Comparison of ENCODE assay signal across 22 cellular contexts in the genomic region with DNA sequence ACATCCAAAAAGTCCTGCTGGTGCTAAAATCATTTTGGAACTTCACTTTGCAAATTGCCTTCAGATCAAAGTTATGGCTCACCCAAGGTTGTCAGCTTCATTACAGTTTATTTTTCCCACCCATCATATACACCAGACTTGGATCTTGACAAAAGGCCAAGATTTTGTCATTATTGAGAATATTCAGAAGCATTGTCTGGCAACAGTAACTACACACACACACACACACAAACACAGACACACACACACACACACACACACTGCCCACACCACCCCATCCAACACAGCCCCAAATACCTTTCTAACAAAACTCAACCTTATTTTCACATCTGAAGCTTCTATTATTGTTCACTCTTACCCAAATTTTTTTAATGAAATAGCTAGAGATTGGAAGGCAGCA.
"Had no signal": no experiment of that assay in that cellular context is flagged by ENCODE, and none has a peak within 500 bp of the region (broad histone marks: within the 10 kb centered on the region; RNA-seq: fewer than 3 reads in every experiment).

No MANE protein-coding gene starts in this region.

- H3K27ac ChIP-seq: gastrocnemius medialis, hepatocyte, neutrophil, psoas muscle, sigmoid colon, skin epidermis, testis, tibial nerve, upper lobe of right lung, vagina had no signal

- H3K27me3 Mint-ChIP-seq: stimulated activated naive B cell treated with anti-CD40 and anti-IgM and Interleukin-4, amounts not matched to agents 10 μg/mL and 1 μg/mL and 100 μg/mL, for 72 hours; stimulated activated naive CD8-positive, alpha-beta T cell treated with anti-CD3 and anti-CD28 coated beads, Interleukin-15, amount 100 ng/mL, for 72 hours had no signal

- H3K36me3 Mint-ChIP-seq: stimulated activated naive B cell treated with anti-CD40 and anti-IgM and Interleukin-4, amounts not matched to agents 10 μg/mL and 1 μg/mL and 100 μg/mL, for 72 hours had no signal

- H3K4me1 Mint-ChIP-seq: naive thymus-derived CD4-positive, alpha-beta T cell; stimulated activated naive B cell treated with anti-CD40 and anti-IgM and Interleukin-4, amounts not matched to agents 10 μg/mL and 1 μg/mL and 100 μg/mL, for 72 hours; stimulated activated naive CD8-positive, alpha-beta T cell treated with anti-CD3 and anti-CD28 coated beads, Interleukin-15, amount 100 ng/mL, for 72 hours had no signal

- H3K9me3 ChIP-seq: gastrocnemius medialis, neutrophil, psoas muscle, sigmoid colon, testis, tibial nerve, upper lobe of right lung, vagina had no signal

- H3K4me3 ChIP-seq: gastrocnemius medialis, hepatocyte, psoas muscle, sigmoid colon, skin epidermis, testis, tibial nerve, upper lobe of right lung, vagina had no signal

- DNase-seq: dermis blood vessel endothelial cell; endodermal cell; gastrocnemius medialis; glutamatergic neuron; kidney; left cardiac atrium; mesendoderm; naive thymus-derived CD4-positive, alpha-beta T cell; psoas muscle; retina; sigmoid colon; stimulated activated CD4-positive, alpha-beta T cell treated with anti-CD3 and anti-CD28 coated beads, Interleukin-2, amount 100 ng/mL, for 24 hours; stimulated activated CD4-positive, alpha-beta T cell treated with anti-CD3 and anti-CD28 coated beads, Interleukin-4, amount 100 ng/mL, for 4 hours; stimulated activated naive B cell treated with anti-CD40 and anti-IgM and Interleukin-4, amounts not matched to agents 10 μg/mL and 1 μg/mL and 100 μg/mL, for 72 hours; stimulated activated naive CD8-positive, alpha-beta T cell treated with anti-CD3 and anti-CD28 coated beads, Interleukin-15, amount 100 ng/mL, for 72 hours; testis; upper lobe of right lung had no signal

- H3K4me3 Mint-ChIP-seq: endodermal cell; naive thymus-derived CD4-positive, alpha-beta T cell; stimulated activated naive B cell treated with anti-CD40 and anti-IgM and Interleukin-4, amounts not matched to agents 10 μg/mL and 1 μg/mL and 100 μg/mL, for 72 hours; stimulated activated naive CD8-positive, alpha-beta T cell treated with anti-CD3 and anti-CD28 coated beads, Interleukin-15, amount 100 ng/mL, for 72 hours had no signal

- H3K27ac Mint-ChIP-seq: endodermal cell; naive thymus-derived CD4-positive, alpha-beta T cell; stimulated activated naive B cell treated with anti-CD40 and anti-IgM and Interleukin-4, amounts not matched to agents 10 μg/mL and 1 μg/mL and 100 μg/mL, for 72 hours had no signal

- H3K27me3 ChIP-seq: gastrocnemius medialis, hepatocyte, neutrophil, sigmoid colon, testis, tibial nerve, upper lobe of right lung, vagina had no signal

- H3K4me1 ChIP-seq: gastrocnemius medialis, psoas muscle, testis, tibial nerve, upper lobe of right lung, vagina had no signal

- H3K9me3 Mint-ChIP-seq: endodermal cell; stimulated activated naive CD8-positive, alpha-beta T cell treated with anti-CD3 and anti-CD28 coated beads, Interleukin-15, amount 100 ng/mL, for 72 hours had no signal

- H3K36me3 ChIP-seq: gastrocnemius medialis, neutrophil, sigmoid colon, tibial nerve, upper lobe of right lung, vagina had no signal
